Comparison of ENCODE assay signal across 9 cellular contexts in genomic region chrX:68238568-68238967, GRCh38.
DNase-seq lines count a peak whose midpoint lies in the region; ATAC-seq and TF ChIP-seq lines count a peak whose summit lies in the region.
"Had no signal": no experiment of that assay in that cellular context is flagged by ENCODE, and none has a peak within 500 bp of the region (broad histone marks: within the 10 kb centered on the region; RNA-seq: fewer than 3 reads in every experiment).

No MANE protein-coding gene starts in this region.

- no peak overlapping the region for H3K4me3 Mint-ChIP-seq in activated CD4-positive, alpha-beta memory T cell treated with anti-CD3 and anti-CD28 coated beads for 36 hours
- H3K4me3 Mint-ChIP-seq in activated CD4-positive, alpha-beta memory T cell treated with anti-CD3 and anti-CD28 coated beads, Interleukin-2, amount 10 ng/mL, durations not matched to agents 7 days and 5 days = no peak overlapping the region
- H3K4me3 Mint-ChIP-seq in chondrocyte (ENCODE audit: unreplicated experiment) (no peak overlapping the region), progenitor cell of endocrine pancreas (ENCODE audit: low read depth) (no peak overlapping the region)
- H3K4me3 Mint-ChIP-seq in stimulated activated effector memory CD8-positive, alpha-beta T cell treated with anti-CD3 and anti-CD28 coated beads, Interleukin-12 subunit alpha, Interleukin-12 subunit beta, amount 100 ng/mL, for 72 hours = no peak overlapping the region
- H3K4me3 Mint-ChIP-seq: CD8-positive, alpha-beta T cell had no signal

- CTCF ChIA-PET in activated CD4-positive, alpha-beta memory T cell treated with anti-CD3 and anti-CD28 coated beads for 36 hours (lab: Charles Lee) = no interaction called here
- CTCF ChIA-PET in activated CD4-positive, alpha-beta memory T cell treated with anti-CD3 and anti-CD28 coated beads, Interleukin-2, amount 10 ng/mL, durations not matched to agents 7 days and 5 days (lab: Charles Lee) = no interaction called here

- no peaks in the 10 kb centered on the region for H3K27me3 Mint-ChIP-seq in activated CD4-positive, alpha-beta memory T cell treated with anti-CD3 and anti-CD28 coated beads for 36 hours
- H3K27me3 Mint-ChIP-seq in activated CD4-positive, alpha-beta memory T cell treated with anti-CD3 and anti-CD28 coated beads, Interleukin-2, amount 10 ng/mL, durations not matched to agents 7 days and 5 days = no peaks in the 10 kb centered on the region
- H3K27me3 Mint-ChIP-seq in chondrocyte (ENCODE audit: low read depth) (no peaks in the 10 kb centered on the region), progenitor cell of endocrine pancreas (no peaks in the 10 kb centered on the region)

- ATAC-seq in stimulated activated effector memory CD8-positive, alpha-beta T cell treated with anti-CD3 and anti-CD28 coated beads, Interleukin-12 subunit alpha, Interleukin-12 subunit beta, amount 100 ng/mL, for 72 hours = no peak
- ATAC-seq: CD8-positive, alpha-beta T cell had no signal

- DNase-seq in activated CD4-positive, alpha-beta memory T cell treated with anti-CD3 and anti-CD28 coated beads for 36 hours = peak; percentile 9
- DNase-seq in activated CD4-positive, alpha-beta memory T cell treated with anti-CD3 and anti-CD28 coated beads, Interleukin-2, amount 10 ng/mL, durations not matched to agents 7 days and 5 days = no peak
- no peak for DNase-seq in chondrocyte (ENCODE audit: low spot score)
- no peak for DNase-seq in progenitor cell of endocrine pancreas (ENCODE audit: low spot score, unreplicated experiment)
- no peak for DNase-seq in NCI-H526 (lab: John Stamatoyannopoulos, UW)
- DNase-seq in stimulated activated effector memory CD8-positive, alpha-beta T cell treated with anti-CD3 and anti-CD28 coated beads, Interleukin-12 subunit alpha, Interleukin-12 subunit beta, amount 100 ng/mL, for 72 hours (ENCODE audit: low spot score in 2 of 2) = no peak
- DNase-seq in hippocampal formation (lab: John Stamatoyannopoulos, UW) = no peak
- DNase-seq: CD8-positive, alpha-beta T cell had no signal

- no peaks in the 10 kb centered on the region for H3K36me3 Mint-ChIP-seq in activated CD4-positive, alpha-beta memory T cell treated with anti-CD3 and anti-CD28 coated beads for 36 hours
- no peaks in the 10 kb centered on the region for H3K36me3 Mint-ChIP-seq in activated CD4-positive, alpha-beta memory T cell treated with anti-CD3 and anti-CD28 coated beads, Interleukin-2, amount 10 ng/mL, durations not matched to agents 7 days and 5 days (ENCODE audit: low read depth)
- H3K36me3 Mint-ChIP-seq in chondrocyte (ENCODE audit: low read depth) (no peaks in the 10 kb centered on the region), progenitor cell of endocrine pancreas (ENCODE audit: insufficient read depth) (no peaks in the 10 kb centered on the region)
- H3K36me3 Mint-ChIP-seq in stimulated activated effector memory CD8-positive, alpha-beta T cell treated with anti-CD3 and anti-CD28 coated beads, Interleukin-12 subunit alpha, Interleukin-12 subunit beta, amount 100 ng/mL, for 72 hours = no peaks in the 10 kb centered on the region
- H3K36me3 Mint-ChIP-seq: CD8-positive, alpha-beta T cell had no signal

- no peaks in the 10 kb centered on the region for H3K4me1 Mint-ChIP-seq in activated CD4-positive, alpha-beta memory T cell treated with anti-CD3 and anti-CD28 coated beads for 36 hours (ENCODE audit: low read depth)
- H3K4me1 Mint-ChIP-seq in activated CD4-positive, alpha-beta memory T cell treated with anti-CD3 and anti-CD28 coated beads, Interleukin-2, amount 10 ng/mL, durations not matched to agents 7 days and 5 days = no peaks in the 10 kb centered on the region
- H3K4me1 Mint-ChIP-seq in chondrocyte (ENCODE audit: low read depth) (peaks cover 6% of the 10 kb centered on the region), progenitor cell of endocrine pancreas (ENCODE audit: low read depth) (peaks cover 11% of the 10 kb centered on the region)
- no peaks in the 10 kb centered on the region for H3K4me1 Mint-ChIP-seq in stimulated activated effector memory CD8-positive, alpha-beta T cell treated with anti-CD3 and anti-CD28 coated beads, Interleukin-12 subunit alpha, Interleukin-12 subunit beta, amount 100 ng/mL, for 72 hours

- H3K27ac Mint-ChIP-seq in activated CD4-positive, alpha-beta memory T cell treated with anti-CD3 and anti-CD28 coated beads for 36 hours = no peak overlapping the region
- H3K27ac Mint-ChIP-seq in activated CD4-positive, alpha-beta memory T cell treated with anti-CD3 and anti-CD28 coated beads, Interleukin-2, amount 10 ng/mL, durations not matched to agents 7 days and 5 days = no peak overlapping the region
- H3K27ac Mint-ChIP-seq in chondrocyte (ENCODE audit: unreplicated experiment) (no peak overlapping the region), progenitor cell of endocrine pancreas (no peak overlapping the region)
- H3K27ac Mint-ChIP-seq in stimulated activated effector memory CD8-positive, alpha-beta T cell treated with anti-CD3 and anti-CD28 coated beads, Interleukin-12 subunit alpha, Interleukin-12 subunit beta, amount 100 ng/mL, for 72 hours = no peak overlapping the region
- H3K27ac Mint-ChIP-seq: CD8-positive, alpha-beta T cell had no signal

- POLR2A ChIA-PET in activated CD4-positive, alpha-beta memory T cell treated with anti-CD3 and anti-CD28 coated beads for 36 hours (lab: Charles Lee) = no interaction called here
- POLR2A ChIA-PET in activated CD4-positive, alpha-beta memory T cell treated with anti-CD3 and anti-CD28 coated beads, Interleukin-2, amount 10 ng/mL, durations not matched to agents 7 days and 5 days (lab: Charles Lee) = no interaction called here

- peak; percentile 40; the same call in 1 of the 2 replicates for TF ChIP-seq CTCF in LNCAP (IDR thresholded peaks at IDR 0.05)
- peak; percentile 50 for TF ChIP-seq CTCF in chondrocyte (IDR thresholded peaks at IDR 0.05)
- TF ChIP-seq CTCF in progenitor cell of endocrine pancreas (IDR thresholded peaks at IDR 0.05; ENCODE audit: unreplicated experiment) = peak; percentile 23

- H3K9me3 Mint-ChIP-seq in activated CD4-positive, alpha-beta memory T cell treated with anti-CD3 and anti-CD28 coated beads for 36 hours = no peaks in the 10 kb centered on the region
- no peaks in the 10 kb centered on the region for H3K9me3 Mint-ChIP-seq in activated CD4-positive, alpha-beta memory T cell treated with anti-CD3 and anti-CD28 coated beads, Interleukin-2, amount 10 ng/mL, durations not matched to agents 7 days and 5 days
- H3K9me3 Mint-ChIP-seq in chondrocyte (ENCODE audit: low read depth) = peaks cover 4% of the 10 kb centered on the region
- H3K9me3 Mint-ChIP-seq in progenitor cell of endocrine pancreas (ENCODE audit: low read depth) = peaks cover 8% of the 10 kb centered on the region
- no peaks in the 10 kb centered on the region for H3K9me3 Mint-ChIP-seq in stimulated activated effector memory CD8-positive, alpha-beta T cell treated with anti-CD3 and anti-CD28 coated beads, Interleukin-12 subunit alpha, Interleukin-12 subunit beta, amount 100 ng/mL, for 72 hours
- H3K9me3 Mint-ChIP-seq: CD8-positive, alpha-beta T cell had no signal

- intact Hi-C loops in activated CD4-positive, alpha-beta memory T cell treated with anti-CD3 and anti-CD28 coated beads for 36 hours (cut with micrococcal nuclease) = no loop called here
